ENCODE assay signal across 1 cellular context in genomic region chr11:83072689-83073242, GRCh38.
TF ChIP-seq lines count a peak whose summit lies in the region.

No MANE protein-coding gene starts in this region.

TF ChIP-seq in endothelial cell of umbilical vein, 7 proteins besides CTCF, POLR2A, EP300 and RAD21:
- TF ChIP-seq POLR2AphosphoS5 (IDR thresholded peaks at IDR 0.05; ENCODE audit: insufficient read depth, low read depth, low read length) (peak; percentile 35), EZH2 (IDR thresholded peaks at IDR 0.05; ENCODE audit: borderline replicate concordance, low read depth, low read length, severe bottlenecking) (no peak)
